Comparison of ENCODE assay signal across 13 cellular contexts in genomic region chr1:211336161-211336560, GRCh38. TPM values are rescaled to one million over a fixed set of nuclear protein-coding genes. Genes with fewer than 3 reads are reported as not detected.
DNase-seq lines count a peak whose midpoint lies in the region; ATAC-seq lines count a peak whose summit lies in the region.
"Had no signal": no experiment of that assay in that cellular context is flagged by ENCODE, and none has a peak within 500 bp of the region (broad histone marks: within the 10 kb centered on the region; RNA-seq: fewer than 3 reads in every experiment).

No MANE protein-coding gene starts in this region.

- peaks cover 84% of the 10 kb centered on the region for H3K4me1 Mint-ChIP-seq in activated naive CD4-positive, alpha-beta T cell treated with anti-CD3 and anti-CD28 coated beads for 36 hours (ENCODE audit: low read depth)
- H3K4me1 Mint-ChIP-seq in activated T-helper 2 cell treated with anti-CD3 and anti-CD28 coated beads, Interferon-gamma antibody, Interleukin-2, Interleukin-4, amounts not matched to agents 10 μg/mL and 5 μg/mL and 100 μg/mL, durations not matched to agents 14 hours and 24 hours and 36 hours (ENCODE audit: low read depth): peaks cover 69% of the 10 kb centered on the region
- peaks cover 84% of the 10 kb centered on the region for H3K4me1 Mint-ChIP-seq in stimulated activated naive CD8-positive, alpha-beta T cell treated with anti-CD3 and anti-CD28 coated beads, Interleukin-15, amount 100 ng/mL, for 72 hours

- ATAC-seq in HG03064 (IDR thresholded peaks at IDR 0.05; ENCODE audit: low read depth, unreplicated experiment): peak; percentile 20
- ATAC-seq in stimulated activated naive CD8-positive, alpha-beta T cell treated with anti-CD3 and anti-CD28 coated beads, Interleukin-15, amount 100 ng/mL, for 72 hours: no peak
- ATAC-seq in HG02642 (IDR thresholded peaks at IDR 0.05; ENCODE audit: poor library complexity, unreplicated experiment): no peak

- peak overlapping the region; percentile 49 for H3K4me3 Mint-ChIP-seq in activated naive CD4-positive, alpha-beta T cell treated with anti-CD3 and anti-CD28 coated beads for 36 hours
- peak overlapping the region; percentile 70 for H3K4me3 Mint-ChIP-seq in activated T-helper 2 cell treated with anti-CD3 and anti-CD28 coated beads, Interferon-gamma antibody, Interleukin-2, Interleukin-4, amounts not matched to agents 10 μg/mL and 5 μg/mL and 100 μg/mL, durations not matched to agents 14 hours and 24 hours and 36 hours (ENCODE audit: low read depth)
- peak overlapping the region; percentile 63 to 70 for H3K4me3 Mint-ChIP-seq in stimulated activated naive CD8-positive, alpha-beta T cell treated with anti-CD3 and anti-CD28 coated beads, Interleukin-15, amount 100 ng/mL, for 72 hours
- H3K4me3 Mint-ChIP-seq: nephron had no signal

- H3K36me3 Mint-ChIP-seq in activated naive CD4-positive, alpha-beta T cell treated with anti-CD3 and anti-CD28 coated beads for 36 hours (ENCODE audit: low read depth): peaks cover 2% of the 10 kb centered on the region
- H3K36me3 Mint-ChIP-seq in activated T-helper 2 cell treated with anti-CD3 and anti-CD28 coated beads, Interferon-gamma antibody, Interleukin-2, Interleukin-4, amounts not matched to agents 10 μg/mL and 5 μg/mL and 100 μg/mL, durations not matched to agents 14 hours and 24 hours and 36 hours (ENCODE audit: low read depth): peaks cover 58% of the 10 kb centered on the region

- no peaks in the 10 kb centered on the region for H3K27me3 Mint-ChIP-seq in activated naive CD4-positive, alpha-beta T cell treated with anti-CD3 and anti-CD28 coated beads for 36 hours (ENCODE audit: low read depth)
- no peaks in the 10 kb centered on the region for H3K27me3 Mint-ChIP-seq in activated T-helper 2 cell treated with anti-CD3 and anti-CD28 coated beads, Interferon-gamma antibody, Interleukin-2, Interleukin-4, amounts not matched to agents 10 μg/mL and 5 μg/mL and 100 μg/mL, durations not matched to agents 14 hours and 24 hours and 36 hours (ENCODE audit: low read depth)
- H3K27me3 Mint-ChIP-seq in stimulated activated naive CD8-positive, alpha-beta T cell treated with anti-CD3 and anti-CD28 coated beads, Interleukin-15, amount 100 ng/mL, for 72 hours: no peaks in the 10 kb centered on the region

- no peak for DNase-seq in activated naive CD4-positive, alpha-beta T cell treated with anti-CD3 and anti-CD28 coated beads for 36 hours
- DNase-seq in activated naive CD4-positive, alpha-beta T cell treated with anti-CD3 and anti-CD28 coated beads, Interleukin-2, amount 50 U/mL, for 16 hours: no peak
- DNase-seq in activated T-helper 2 cell treated with anti-CD3 and anti-CD28 coated beads, Interferon-gamma antibody, Interleukin-2, Interleukin-4, amounts not matched to agents 10 μg/mL and 5 μg/mL and 100 μg/mL, durations not matched to agents 14 hours and 24 hours and 36 hours (ENCODE audit: low spot score): no peak
- DNase-seq in stimulated activated naive CD8-positive, alpha-beta T cell treated with anti-CD3 and anti-CD28 coated beads, Interleukin-15, amount 100 ng/mL, for 72 hours: no peak
- no peak for DNase-seq in DMS 273 (lab: John Stamatoyannopoulos, UW; ENCODE audit: unreplicated experiment)
- DNase-seq in central memory CD4-positive, alpha-beta T cell: no peak
- DNase-seq: activated gamma-delta T cell treated with Interleukin-2 at 50 U/mL for 16 hours, GOT3, NCI-H446, thyroid gland had no signal

- H3K9me3 Mint-ChIP-seq in activated naive CD4-positive, alpha-beta T cell treated with anti-CD3 and anti-CD28 coated beads for 36 hours: no peaks in the 10 kb centered on the region
- no peaks in the 10 kb centered on the region for H3K9me3 Mint-ChIP-seq in activated T-helper 2 cell treated with anti-CD3 and anti-CD28 coated beads, Interferon-gamma antibody, Interleukin-2, Interleukin-4, amounts not matched to agents 10 μg/mL and 5 μg/mL and 100 μg/mL, durations not matched to agents 14 hours and 24 hours and 36 hours
- no peaks in the 10 kb centered on the region for H3K9me3 Mint-ChIP-seq in stimulated activated naive CD8-positive, alpha-beta T cell treated with anti-CD3 and anti-CD28 coated beads, Interleukin-15, amount 100 ng/mL, for 72 hours
- H3K9me3 Mint-ChIP-seq: nephron had no signal

- CTCF ChIA-PET in activated naive CD4-positive, alpha-beta T cell treated with anti-CD3 and anti-CD28 coated beads for 36 hours (lab: Charles Lee): interaction anchor here (0.7 to 3.5 kb wide), 4 partner anchors 10 to 140 kb away, joined by 3 to 16 read pairs (median 4); no protein-coding TSS in a partner anchor

- intact Hi-C loops in activated naive CD4-positive, alpha-beta T cell treated with anti-CD3 and anti-CD28 coated beads for 36 hours (cut with micrococcal nuclease): loop anchor here (1.0 kb wide), 1 partner anchor 15 kb away; no protein-coding TSS in a partner anchor
- intact Hi-C loops in activated T-helper 2 cell treated with anti-CD3 and anti-CD28 coated beads, Interferon-gamma antibody, Interleukin-2, Interleukin-4, amounts not matched to agents 10 μg/mL and 5 μg/mL and 100 μg/mL, durations not matched to agents 14 hours and 24 hours and 36 hours (cut with micrococcal nuclease): no loop called here

- peak overlapping the region; percentile 85 for H3K27ac Mint-ChIP-seq in activated naive CD4-positive, alpha-beta T cell treated with anti-CD3 and anti-CD28 coated beads for 36 hours
- H3K27ac Mint-ChIP-seq in activated T-helper 2 cell treated with anti-CD3 and anti-CD28 coated beads, Interferon-gamma antibody, Interleukin-2, Interleukin-4, amounts not matched to agents 10 μg/mL and 5 μg/mL and 100 μg/mL, durations not matched to agents 14 hours and 24 hours and 36 hours: peak overlapping the region; percentile 86
- H3K27ac Mint-ChIP-seq in stimulated activated naive CD8-positive, alpha-beta T cell treated with anti-CD3 and anti-CD28 coated beads, Interleukin-15, amount 100 ng/mL, for 72 hours: peak overlapping the region; percentile 92 to 95
- H3K27ac Mint-ChIP-seq: nephron had no signal

RNA-seq across cellular contexts. Expression of gene TRAF5, which starts 9.5 kb away (rescaled TPM):
- 10 to 100 TPM; 16.1 to 18.8 TPM for total RNA-seq in activated naive CD4-positive, alpha-beta T cell treated with anti-CD3 and anti-CD28 coated beads for 36 hours
- 63.8 and 64.6 TPM in 2 replicates for total RNA-seq in activated T-helper 2 cell treated with anti-CD3 and anti-CD28 coated beads, Interferon-gamma antibody, Interleukin-2, Interleukin-4, amounts not matched to agents 10 μg/mL and 5 μg/mL and 100 μg/mL, durations not matched to agents 14 hours and 24 hours and 36 hours
